ENCODE assay signal across 19 cellular contexts in the genomic region with DNA sequence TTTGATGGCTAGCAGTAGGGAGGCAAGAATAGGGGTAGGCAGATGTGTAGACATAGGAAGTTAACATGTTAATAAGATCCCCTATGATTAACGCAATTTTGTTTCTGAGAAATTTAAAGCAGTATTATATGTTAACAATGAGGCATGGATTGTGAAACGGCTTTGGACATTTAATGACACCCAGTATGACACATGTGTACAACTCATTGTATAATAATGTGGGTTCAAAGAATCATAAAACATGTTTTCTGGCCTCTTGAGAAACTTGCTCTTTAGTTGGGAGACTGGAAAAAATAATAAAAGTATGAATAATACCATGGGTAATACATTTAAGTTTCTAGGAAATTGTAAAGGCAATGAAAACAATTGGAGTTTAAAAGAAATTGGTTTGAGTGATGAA.
DNase-seq lines count a peak whose midpoint lies in the region; FAIRE-seq and TF ChIP-seq lines count a peak whose summit lies in the region.
"Had no signal": no experiment of that assay in that cellular context is flagged by ENCODE, and none has a peak within 500 bp of the region (broad histone marks: within the 10 kb centered on the region; RNA-seq: fewer than 3 reads in every experiment).

No MANE protein-coding gene starts in this region.

- H3K4me3 ChIP-seq in bronchial epithelial cell (ENCODE audit: low read depth, low read length) = no peak overlapping the region
- H3K4me3 ChIP-seq in fibroblast of villous mesenchyme (ENCODE audit: low read depth, low read length) = no peak overlapping the region
- H3K4me3 ChIP-seq: BLaER1 had no signal

- no peak overlapping the region for H3K27ac Mint-ChIP-seq in CD14-positive monocyte
- H3K27ac Mint-ChIP-seq: CD4-positive, alpha-beta memory T cell had no signal

- H3K36me3 ChIP-seq in bronchial epithelial cell (ENCODE audit: control insufficient read depth, insufficient read depth, low read length) = no peaks in the 10 kb centered on the region
- H3K36me3 ChIP-seq: BLaER1 had no signal

- H3K27me3 Mint-ChIP-seq in CD14-positive monocyte (ENCODE audit: low read depth in 3 of 3) = peaks cover 0 to 3% (median 0%) of the 10 kb centered on the region in 3 donors
- H3K27me3 Mint-ChIP-seq: CD4-positive, alpha-beta memory T cell had no signal

- DNase-seq in HS-5 (ENCODE audit: low read depth) = peak; percentile 53
- peak; percentile 33 for DNase-seq in bronchial epithelial cell (ENCODE audit: low read depth)
- DNase-seq in fibroblast of villous mesenchyme (ENCODE audit: low read depth) = peak; percentile 2
- DNase-seq in middle frontal gyrus (ENCODE audit: extremely low spot score, low spot score) = no peak
- DNase-seq in RKO (ENCODE audit: low spot score) = no peak
- DNase-seq in CD14-positive monocyte (ENCODE audit: low spot score) = no peak
- DNase-seq in DMS53 treated with DMSO at 0.1 percent for 48 hours (lab: John Stamatoyannopoulos, UW; ENCODE audit: unreplicated experiment) = no peak
- DNase-seq: Caco-2; CD4-positive, alpha-beta memory T cell; Kasumi-1; NCI-H1092; NCI-H1930; NCI-H2227 treated with DMSO at 0.1 percent for 48 hours; NCI-H510A treated with DMSO at 0.1 percent for 48 hours; Right ventricle myocardium superior had no signal

- H3K9me3 Mint-ChIP-seq in CD14-positive monocyte = peaks cover 0 to 20% (median 5%) of the 10 kb centered on the region in 7 donors

- no peak for FAIRE-seq in bronchial epithelial cell (lab: Jason Lieb, UNC)
- FAIRE-seq: GM12891, H1, RCC 7860 had no signal

- H3K36me3 Mint-ChIP-seq in CD14-positive monocyte = no peaks in the 10 kb centered on the region
- H3K36me3 Mint-ChIP-seq: CD4-positive, alpha-beta memory T cell had no signal

- TF ChIP-seq CTCF in bronchial epithelial cell (IDR thresholded peaks at IDR 0.05; ENCODE audit: insufficient read depth, low read length, severe bottlenecking) (no peak), fibroblast of villous mesenchyme (IDR thresholded peaks at IDR 0.05; ENCODE audit: insufficient read depth, low read depth, low read length) (no peak), CD14-positive monocyte (IDR thresholded peaks at IDR 0.05) (no peak)

- H3K4me1 Mint-ChIP-seq in CD14-positive monocyte = no peaks in the 10 kb centered on the region
- H3K4me1 Mint-ChIP-seq: CD4-positive, alpha-beta memory T cell had no signal

- intact Hi-C loops in CD14-positive monocyte (cut with micrococcal nuclease) = no loop called here

- H3K4me3 Mint-ChIP-seq in CD14-positive monocyte = no peak overlapping the region
- H3K4me3 Mint-ChIP-seq: CD4-positive, alpha-beta memory T cell had no signal

- H3K27me3 ChIP-seq in bronchial epithelial cell (ENCODE audit: control insufficient read depth, insufficient read depth, low read length) = no peaks in the 10 kb centered on the region
- H3K27me3 ChIP-seq: BLaER1 had no signal

Comparison
In these comparisons a context has a peak if more than half of its experiments do, and no peak if none do; other contexts are left out.
1. DNase-seq: peak in HS-5 (single experiment), bronchial epithelial cell (single experiment) and fibroblast of villous mesenchyme (single experiment); none in middle frontal gyrus (single experiment), RKO (single experiment), CD14-positive monocyte (single experiment) and DMS53 treated with DMSO at 0.1 percent for 48 hours (single experiment).